ENCODE assay signal across 22 cellular contexts in the genomic region with DNA sequence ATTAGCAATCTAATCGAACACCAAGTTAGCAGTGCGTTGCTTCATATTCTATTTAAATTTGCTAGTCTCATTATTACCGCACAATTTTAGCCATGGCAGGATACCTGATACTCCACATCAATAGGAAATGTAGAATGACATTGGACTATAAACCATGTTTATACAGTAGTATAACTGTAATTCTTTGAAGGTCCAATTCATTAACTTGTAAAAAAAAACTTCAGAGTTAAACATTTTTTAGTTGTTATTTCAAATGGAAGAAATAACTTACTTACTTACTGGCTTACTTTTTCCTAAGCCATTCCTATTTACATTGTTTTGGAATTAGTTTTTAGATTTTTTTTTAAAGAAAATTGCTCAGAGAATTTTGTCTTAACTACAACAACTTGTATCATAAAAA. TPM values are rescaled to one million over a fixed set of nuclear protein-coding genes. Genes with fewer than 3 reads are reported as not detected.
"Had no signal": no experiment of that assay in that cellular context is flagged by ENCODE, and none has a peak within 500 bp of the region (broad histone marks: within the 10 kb centered on the region; RNA-seq: fewer than 3 reads in every experiment).

No MANE protein-coding gene starts in this region.

- ATAC-seq: activated T-cell treated with anti-CD3 and anti-CD28 coated beads, Interleukin-2, amount 50 U/mL, for 4 hours had no signal

- H3K4me3 Mint-ChIP-seq: activated CD4-positive, alpha-beta memory T cell treated with anti-CD3 and anti-CD28 coated beads for 36 hours; activated CD4-positive, alpha-beta T cell treated with anti-CD3 and anti-CD28 coated beads, Interleukin-2, amount 10 ng/mL, durations not matched to agents 7 days and 5 days; activated naive CD4-positive, alpha-beta T cell treated with anti-CD3 and anti-CD28 coated beads, Interleukin-2, amount 10 ng/mL, durations not matched to agents 7 days and 5 days; activated naive CD8-positive, alpha-beta T cell treated with anti-CD3 and anti-CD28 coated beads for 36 hours; activated T-cell treated with anti-CD3 and anti-CD28 coated beads, Interleukin-2, amount 50 U/mL, for 4 hours had no signal

- H3K27ac Mint-ChIP-seq: activated CD4-positive, alpha-beta memory T cell treated with anti-CD3 and anti-CD28 coated beads for 36 hours; activated CD4-positive, alpha-beta T cell treated with anti-CD3 and anti-CD28 coated beads, Interleukin-2, amount 10 ng/mL, durations not matched to agents 7 days and 5 days; activated naive CD4-positive, alpha-beta T cell treated with anti-CD3 and anti-CD28 coated beads, Interleukin-2, amount 10 ng/mL, durations not matched to agents 7 days and 5 days; activated naive CD8-positive, alpha-beta T cell treated with anti-CD3 and anti-CD28 coated beads for 36 hours had no signal

- H3K36me3 Mint-ChIP-seq: activated CD4-positive, alpha-beta memory T cell treated with anti-CD3 and anti-CD28 coated beads for 36 hours; activated naive CD4-positive, alpha-beta T cell treated with anti-CD3 and anti-CD28 coated beads, Interleukin-2, amount 10 ng/mL, durations not matched to agents 7 days and 5 days; activated naive CD8-positive, alpha-beta T cell treated with anti-CD3 and anti-CD28 coated beads for 36 hours had no signal

- H3K4me2 ChIP-seq: KMS-11 had no signal

- H3K27ac ChIP-seq: KMS-11, VCaP had no signal

- DNase-seq: activated CD4-positive, alpha-beta memory T cell treated with anti-CD3 and anti-CD28 coated beads for 36 hours; activated CD4-positive, alpha-beta T cell treated with anti-CD3 and anti-CD28 coated beads, Interleukin-2, amount 10 ng/mL, durations not matched to agents 7 days and 5 days; activated CD4-positive, CD25-positive, alpha-beta regulatory T cell; activated CD8-positive, alpha-beta memory T cell treated with anti-CD3 and anti-CD28 coated beads for 24 hours; activated gamma-delta T cell treated with Interleukin-2 at 50 U/mL for 16 hours; activated naive CD4-positive, alpha-beta T cell treated with anti-CD3 and anti-CD28 coated beads, Interleukin-2, amount 10 ng/mL, durations not matched to agents 7 days and 5 days; activated naive CD8-positive, alpha-beta T cell treated with anti-CD3 and anti-CD28 coated beads for 36 hours; activated T-cell treated with anti-CD3 and anti-CD28 coated beads, Interleukin-2, amount 50 U/mL, for 4 hours; NCI-H1092; NCI-H1417; NCI-H1930; NCI-H345; NCI-H510A; SHP77 treated with DMSO at 0.1 percent for 48 hours; T-helper 1 cell had no signal

- H3K9me3 Mint-ChIP-seq: activated CD4-positive, alpha-beta memory T cell treated with anti-CD3 and anti-CD28 coated beads for 36 hours; activated CD4-positive, alpha-beta T cell treated with anti-CD3 and anti-CD28 coated beads, Interleukin-2, amount 10 ng/mL, durations not matched to agents 7 days and 5 days; activated naive CD4-positive, alpha-beta T cell treated with anti-CD3 and anti-CD28 coated beads, Interleukin-2, amount 10 ng/mL, durations not matched to agents 7 days and 5 days; activated naive CD8-positive, alpha-beta T cell treated with anti-CD3 and anti-CD28 coated beads for 36 hours; activated T-cell treated with anti-CD3 and anti-CD28 coated beads, Interleukin-2, amount 50 U/mL, for 4 hours had no signal

- H3K27me3 Mint-ChIP-seq: activated CD4-positive, alpha-beta memory T cell treated with anti-CD3 and anti-CD28 coated beads for 36 hours; activated CD4-positive, alpha-beta T cell treated with anti-CD3 and anti-CD28 coated beads, Interleukin-2, amount 10 ng/mL, durations not matched to agents 7 days and 5 days; activated naive CD4-positive, alpha-beta T cell treated with anti-CD3 and anti-CD28 coated beads, Interleukin-2, amount 10 ng/mL, durations not matched to agents 7 days and 5 days; activated naive CD8-positive, alpha-beta T cell treated with anti-CD3 and anti-CD28 coated beads for 36 hours had no signal

- H3K9ac ChIP-seq: KMS-11 had no signal

- FAIRE-seq: RCC 7860 had no signal

RNA-seq across cellular contexts. Expression of gene ACOT12, which starts 35.4 kb away (rescaled TPM):
- total RNA-seq: activated CD4-positive, alpha-beta memory T cell treated with anti-CD3 and anti-CD28 coated beads for 36 hours; activated CD4-positive, alpha-beta T cell treated with anti-CD3 and anti-CD28 coated beads, Interleukin-2, amount 10 ng/mL, durations not matched to agents 7 days and 5 days; activated naive CD8-positive, alpha-beta T cell treated with anti-CD3 and anti-CD28 coated beads for 36 hours; activated T-cell treated with anti-CD3 and anti-CD28 coated beads, Interleukin-2, amount 50 U/mL, for 4 hours; cardiac septum; MCF 10A; T-helper 2 cell treated with Interferon-gamma antibody and Interleukin-4, amounts not matched to agents 100 ng/mL and 5 ng/mL, for 36 hours had no signal
- polyA plus RNA-seq: adipose tissue had no signal
